19 cellular contexts compared by ENCODE assay signal in genomic region chr1:93763981-93764750, GRCh38.
DNase-seq lines count a peak whose midpoint lies in the region; ATAC-seq, FAIRE-seq and TF ChIP-seq lines count a peak whose summit lies in the region.
"Had no signal": no experiment of that assay in that cellular context is flagged by ENCODE, and none has a peak within 500 bp of the region (broad histone marks: within the 10 kb centered on the region; RNA-seq: fewer than 3 reads in every experiment).

No MANE protein-coding gene starts in this region.

- no peak overlapping the region for H3K4ac ChIP-seq in mesenchymal stem cell (ENCODE audit: low read depth in 1 of 2, low read length in 2 of 2)

- no peak overlapping the region for H2AK5ac ChIP-seq in mesenchymal stem cell (ENCODE audit: low read length, severe bottlenecking)

- H3K4me1 ChIP-seq in HepG2 (ENCODE audit: insufficient read depth, low read length) (peaks cover 52% of the 10 kb centered on the region), right lobe of liver (peaks cover 0 to 16% (median 4%) of the 10 kb centered on the region in 4 donors), astrocyte (ENCODE audit: insufficient read depth, low read length) (peaks cover 8% of the 10 kb centered on the region), mesenchymal stem cell (ENCODE audit: control insufficient read depth, insufficient read depth, low read depth, low read length) (peaks cover 1% of the 10 kb centered on the region)

- FAIRE-seq in HepG2 (lab: Jason Lieb, UNC) = no peak
- FAIRE-seq in astrocyte (lab: Jason Lieb, UNC) = no peak
- FAIRE-seq: GM12892 had no signal

- H3K4me3 ChIP-seq in HepG2 (replicated peaks in 1 of 3; ENCODE audit: insufficient read depth in 1 of 3, low read depth in 2 of 3, low read length in 3 of 3) (no peak overlapping the region), right lobe of liver (no peak overlapping the region), astrocyte (ENCODE audit: insufficient read depth, low read depth, low read length) (no peak overlapping the region), mesenchymal stem cell (ENCODE audit: insufficient read depth in 1 of 2, low read depth in 1 of 2, low read length in 2 of 2) (no peak overlapping the region), H7 (ENCODE audit: insufficient read depth, low read depth, low read length) (no peak overlapping the region)

- H2AFZ ChIP-seq in HepG2 (ENCODE audit: low read length) (no peak overlapping the region), astrocyte (ENCODE audit: low read depth, low read length) (no peak overlapping the region), mesenchymal stem cell (ENCODE audit: low read depth, low read length) (no peak overlapping the region)

- CTCF ChIA-PET in HepG2 (lab: Yijun Ruan, JAX; ENCODE audit: low intra/inter-chr PET ratio, low total read pairs) = no interaction called here

- H3K27me3 ChIP-seq in HepG2 (ENCODE audit: control insufficient read depth in 1 of 2, insufficient read depth in 2 of 2, low read length in 2 of 2) (no peaks in the 10 kb centered on the region; a peak in 1 of 5 replicates), right lobe of liver (no peaks in the 10 kb centered on the region), astrocyte (ENCODE audit: insufficient read depth, low read length) (no peaks in the 10 kb centered on the region), mesenchymal stem cell (ENCODE audit: control insufficient read depth in 1 of 2, insufficient read depth in 1 of 2, low read length in 2 of 2) (no peaks in the 10 kb centered on the region), H7 (ENCODE audit: control insufficient read depth, insufficient read depth, low read length) (no peaks in the 10 kb centered on the region)

- H4K8ac ChIP-seq in mesenchymal stem cell (ENCODE audit: low read length) = no peak overlapping the region

- DNase-seq in HepG2 (ENCODE audit: low spot score) (no peak), right lobe of liver (no peak), astrocyte (ENCODE audit: low read depth) (no peak), mesenchymal stem cell (no peak), H7 (no peak), glutamatergic neuron (no peak), SW480 (ENCODE audit: low spot score) (no peak)
- DNase-seq in stimulated activated naive CD8-positive, alpha-beta T cell treated with anti-CD3 and anti-CD28 coated beads, Interleukin-15, amount 100 ng/mL, for 72 hours = no peak
- DNase-seq: Calu3, DND-41, GDM1, NCI-H1417, NCI-H1930, NCI-H2171, NCI-H774, RPMI8226 had no signal

- H3K36me3 ChIP-seq in HepG2 (replicated peaks in 1 of 2; ENCODE audit: control insufficient read depth in 1 of 2, insufficient read depth in 2 of 2, low read length in 2 of 2) (no peaks in the 10 kb centered on the region), right lobe of liver (no peaks in the 10 kb centered on the region), astrocyte (ENCODE audit: insufficient read depth, low read length) (no peaks in the 10 kb centered on the region), mesenchymal stem cell (ENCODE audit: control insufficient read depth in 1 of 2, insufficient read depth in 2 of 2, low read depth in 1 of 2, low read length in 2 of 2) (peaks cover 0 to 3% of the 10 kb centered on the region in 2 experiments), H7 (replicated peaks; ENCODE audit: control insufficient read depth, insufficient read depth, low read length) (no peaks in the 10 kb centered on the region)

- H3K79me2 ChIP-seq in HepG2 (ENCODE audit: insufficient read depth, low read length) (no peaks in the 10 kb centered on the region), astrocyte (ENCODE audit: insufficient read depth, low read length) (no peaks in the 10 kb centered on the region)

- TF ChIP-seq POLR2A in HepG2 (IDR thresholded peaks at IDR 0.05; ENCODE audit: insufficient read depth in 1 of 2, low read depth in 2 of 2, low read length in 2 of 2) = no peak
- no peak for TF ChIP-seq POLR2A in right lobe of liver (IDR thresholded peaks at IDR 0.05)

- H3K79me1 ChIP-seq in mesenchymal stem cell (replicated peaks; ENCODE audit: low read length, poor library complexity, severe bottlenecking) = no peaks in the 10 kb centered on the region

- H3K9me3 Mint-ChIP-seq in astrocyte (ENCODE audit: unreplicated experiment) (peaks cover 8% of the 10 kb centered on the region), glutamatergic neuron (ENCODE audit: unreplicated experiment) (peaks cover 12% of the 10 kb centered on the region)
- H3K9me3 Mint-ChIP-seq in stimulated activated naive CD8-positive, alpha-beta T cell treated with anti-CD3 and anti-CD28 coated beads, Interleukin-15, amount 100 ng/mL, for 72 hours = peaks cover 0 to 13% of the 10 kb centered on the region in 2 donors
- H3K9me3 Mint-ChIP-seq: IgD-negative memory B cell had no signal

- BruUV-seq in HepG2 (replicated peaks; lab: Mats Ljungman, UMichigan) = no TSS peak

- H3K27ac ChIP-seq in HepG2 (ENCODE audit: extremely low read length, insufficient read depth, low read length) = no peak overlapping the region
- no peak overlapping the region for H3K27ac ChIP-seq in right lobe of liver
- H3K27ac ChIP-seq in astrocyte (ENCODE audit: low read depth, low read length) = no peak overlapping the region
- H3K27ac ChIP-seq in mesenchymal stem cell (ENCODE audit: low read length, poor library complexity, severe bottlenecking) = no peak overlapping the region

- peak overlapping the region in 1 of 2 experiments; percentile 32 for H2BK12ac ChIP-seq in mesenchymal stem cell (ENCODE audit: low read length in 2 of 2)

- POLR2A ChIA-PET in HepG2 (lab: Yijun Ruan, JAX) = no interaction called here

- H2BK120ac ChIP-seq in mesenchymal stem cell (ENCODE audit: low read depth, low read length) = no peak overlapping the region

- WGBS in HepG2 (ENCODE audit: low lambda C conversion rate) = 90% methylated on average over 8 of the region's 8 CpGs
- WGBS in right lobe of liver (ENCODE audit: insufficient coverage, low coverage, low lambda C conversion rate, missing lambda C conversion rate) = 93% methylated on average over 7 of the region's 8 CpGs
- WGBS in mesenchymal stem cell = 85% methylated on average over 8 of the region's 8 CpGs

- H3K36me3 Mint-ChIP-seq in astrocyte (ENCODE audit: low read depth, unreplicated experiment) (peaks cover 5% of the 10 kb centered on the region), glutamatergic neuron (ENCODE audit: unreplicated experiment) (peaks cover 7% of the 10 kb centered on the region)
- H3K36me3 Mint-ChIP-seq: IgD-negative memory B cell had no signal

- H4K20me1 ChIP-seq in HepG2 (ENCODE audit: insufficient read depth, low read length) (no peaks in the 10 kb centered on the region), astrocyte (ENCODE audit: insufficient read depth, low read length) (no peaks in the 10 kb centered on the region)

- no peak for TF ChIP-seq CTCF in HepG2 (CRISPR knock-in tag; IDR thresholded peaks at IDR 0.05)
- no peak for TF ChIP-seq CTCF in right lobe of liver (IDR thresholded peaks at IDR 0.05)
- no peak for TF ChIP-seq CTCF in astrocyte (IDR thresholded peaks at IDR 0.05; ENCODE audit: insufficient read depth, low read depth, low read length)
- no peak for TF ChIP-seq CTCF in glutamatergic neuron (IDR thresholded peaks at IDR 0.05; ENCODE audit: partially characterized antibody, unreplicated experiment)

- H3K4me1 Mint-ChIP-seq in astrocyte (ENCODE audit: low read depth, unreplicated experiment) (peaks cover 40% of the 10 kb centered on the region), glutamatergic neuron (ENCODE audit: low read depth, unreplicated experiment) (peaks cover 23% of the 10 kb centered on the region)
- peaks cover 23% of the 10 kb centered on the region for H3K4me1 Mint-ChIP-seq in stimulated activated naive CD8-positive, alpha-beta T cell treated with anti-CD3 and anti-CD28 coated beads, Interleukin-15, amount 100 ng/mL, for 72 hours

- H4K91ac ChIP-seq in mesenchymal stem cell (ENCODE audit: low read length) = peak overlapping the region; percentile 77

- H3K14ac ChIP-seq in mesenchymal stem cell (ENCODE audit: low read length in 2 of 2) = peak overlapping the region in 1 of 2 experiments; percentile 22

- H3K27me3 Mint-ChIP-seq in astrocyte (ENCODE audit: low read depth, unreplicated experiment) (peaks cover 1% of the 10 kb centered on the region), glutamatergic neuron (ENCODE audit: unreplicated experiment) (peaks cover 9% of the 10 kb centered on the region)
- H3K27me3 Mint-ChIP-seq in stimulated activated naive CD8-positive, alpha-beta T cell treated with anti-CD3 and anti-CD28 coated beads, Interleukin-15, amount 100 ng/mL, for 72 hours = no peaks in the 10 kb centered on the region
- H3K27me3 Mint-ChIP-seq: IgD-negative memory B cell had no signal

- no peak overlapping the region for H3K4me2 ChIP-seq in HepG2 (ENCODE audit: low read depth, low read length)
- no peak overlapping the region for H3K4me2 ChIP-seq in astrocyte (ENCODE audit: low read length)
- no peak overlapping the region for H3K4me2 ChIP-seq in mesenchymal stem cell (ENCODE audit: low read length, poor library complexity, severe bottlenecking)

- in situ Hi-C loops in HepG2 (cut with HindIII; ENCODE audit: extremely low pct_ligation_motif_present, low pct_unique_long_range_greater_than_20kb) = no loop called here

- no peak for TF ChIP-seq RAD21 in HepG2 (CRISPR knock-in tag; IDR thresholded peaks at IDR 0.05)

- H3K23ac ChIP-seq in mesenchymal stem cell (ENCODE audit: low read length in 2 of 2) = peak overlapping the region in 1 of 2 experiments; percentile 73

- intact Hi-C loops in HepG2 (cut with micrococcal nuclease; ENCODE audit: unreplicated experiment) (no loop called here), right lobe of liver (cut with DNase I) (no loop called here)

- H3K9ac ChIP-seq in HepG2 (ENCODE audit: insufficient read depth, low read depth, low read length) (no peak overlapping the region), astrocyte (ENCODE audit: low read length) (no peak overlapping the region), mesenchymal stem cell (ENCODE audit: low read length) (no peak overlapping the region)

- ATAC-seq in HepG2 = no peak
- ATAC-seq in right lobe of liver = no peak
- peak; percentile 50 for ATAC-seq in stimulated activated naive CD8-positive, alpha-beta T cell treated with anti-CD3 and anti-CD28 coated beads, Interleukin-15, amount 100 ng/mL, for 72 hours
- ATAC-seq: HCT116 had no signal

- H3K4me3 Mint-ChIP-seq in astrocyte (ENCODE audit: unreplicated experiment) (no peak overlapping the region), glutamatergic neuron (ENCODE audit: unreplicated experiment) (no peak overlapping the region)
- H3K4me3 Mint-ChIP-seq in stimulated activated naive CD8-positive, alpha-beta T cell treated with anti-CD3 and anti-CD28 coated beads, Interleukin-15, amount 100 ng/mL, for 72 hours = no peak overlapping the region

- H3K9me3 ChIP-seq in HepG2 (ENCODE audit: low read length) (no peaks in the 10 kb centered on the region), right lobe of liver (no peaks in the 10 kb centered on the region), astrocyte (ENCODE audit: insufficient read depth, low read depth, low read length) (no peaks in the 10 kb centered on the region), mesenchymal stem cell (ENCODE audit: control insufficient read depth, low read length) (no peaks in the 10 kb centered on the region)

- peak overlapping the region; percentile 83 for H3K27ac Mint-ChIP-seq in astrocyte (ENCODE audit: unreplicated experiment)
- peak overlapping the region; percentile 54 to 87 for H3K27ac Mint-ChIP-seq in stimulated activated naive CD8-positive, alpha-beta T cell treated with anti-CD3 and anti-CD28 coated beads, Interleukin-15, amount 100 ng/mL, for 72 hours
- H3K27ac Mint-ChIP-seq in glutamatergic neuron (ENCODE audit: unreplicated experiment) = no peak overlapping the region
- H3K27ac Mint-ChIP-seq: IgD-negative memory B cell had no signal

- TF ChIP-seq EP300 in HepG2 (IDR thresholded peaks at IDR 0.05; ENCODE audit: low read depth in 2 of 2, low read length in 2 of 2) (no peak), HepG2 (CRISPR knock-in tag; IDR thresholded peaks at IDR 0.05; ENCODE audit: borderline replicate concordance) (no peak)

- peak overlapping the region in 1 of 2 experiments; percentile 37 for H3K18ac ChIP-seq in mesenchymal stem cell (ENCODE audit: low read depth in 1 of 2, low read length in 2 of 2)

- no peak overlapping the region for H2BK5ac ChIP-seq in mesenchymal stem cell (ENCODE audit: low read depth, low read length, poor library complexity, severe bottlenecking)

- H2BK15ac ChIP-seq in mesenchymal stem cell (ENCODE audit: low read depth, poor library complexity, severe bottlenecking) = peak overlapping the region; percentile 18
